ENCODE assay signal across 15 cellular contexts in the genomic region with DNA sequence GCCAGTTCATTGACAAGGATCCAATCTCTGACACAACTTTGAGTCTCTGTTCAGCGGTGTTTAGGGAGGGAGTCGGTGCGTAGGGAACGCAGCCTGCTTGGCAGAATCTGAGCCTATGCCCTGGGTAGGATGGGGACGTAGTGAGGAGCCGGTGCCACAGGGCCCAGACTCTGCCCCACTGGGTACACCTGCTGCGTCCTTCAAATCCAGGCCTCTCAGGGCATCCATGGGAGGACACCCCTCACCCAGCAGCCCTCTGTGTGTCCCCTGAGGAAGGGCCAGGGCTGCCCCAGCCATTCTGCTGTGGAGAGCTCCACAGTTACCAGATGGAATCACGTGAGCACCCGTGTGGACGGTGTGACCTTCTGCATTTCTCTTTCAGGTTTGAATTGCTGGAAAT.
DNase-seq lines count a peak whose midpoint lies in the region; ATAC-seq and TF ChIP-seq lines count a peak whose summit lies in the region.
"Had no signal": no experiment of that assay in that cellular context is flagged by ENCODE, and none has a peak within 500 bp of the region (broad histone marks: within the 10 kb centered on the region; RNA-seq: fewer than 3 reads in every experiment).

No MANE protein-coding gene starts in this region.

- H3K27me3 ChIP-seq in neuronal stem cell (ENCODE audit: control insufficient read depth in 3 of 3, insufficient read depth in 3 of 3, low read depth in 1 of 3, low read length in 3 of 3), result no peaks in the 10 kb centered on the region

- no peak overlapping the region for H4K91ac ChIP-seq in neuronal stem cell (ENCODE audit: low read depth, low read length, poor library complexity)

- H2BK15ac ChIP-seq in neuronal stem cell (ENCODE audit: low read length), result no peak overlapping the region

- H2AFZ ChIP-seq in neuronal stem cell (ENCODE audit: low read length), result no peak overlapping the region
- H2AFZ ChIP-seq: GM23338 had no signal

- no peak overlapping the region for H3K4me2 ChIP-seq in neuronal stem cell (ENCODE audit: insufficient read depth, low read length, poor library complexity, severe bottlenecking)
- H3K4me2 ChIP-seq: GM23338 had no signal

- H2BK12ac ChIP-seq in neuronal stem cell (ENCODE audit: low read length), result no peak overlapping the region

- H3K27me3 Mint-ChIP-seq in progenitor cell of endocrine pancreas, result no peaks in the 10 kb centered on the region
- no peaks in the 10 kb centered on the region for H3K27me3 Mint-ChIP-seq in stimulated activated naive B cell treated with anti-CD40 and anti-IgM and Interleukin-4, amounts not matched to agents 10 μg/mL and 1 μg/mL and 100 μg/mL, for 72 hours
- H3K27me3 Mint-ChIP-seq: CD4-positive, CD25-positive, alpha-beta regulatory T cell had no signal

- peak overlapping the region; percentile 14 for H3K27ac Mint-ChIP-seq in progenitor cell of endocrine pancreas
- peak overlapping the region; percentile 25 for H3K27ac Mint-ChIP-seq in stimulated activated naive B cell treated with anti-CD40 and anti-IgM and Interleukin-4, amounts not matched to agents 10 μg/mL and 1 μg/mL and 100 μg/mL, for 72 hours
- H3K27ac Mint-ChIP-seq: CD4-positive, CD25-positive, alpha-beta regulatory T cell; CD8-positive, alpha-beta T cell; GM23338 had no signal

- H3K27ac ChIP-seq in neuronal stem cell (replicated peaks; ENCODE audit: low read length), result no peak overlapping the region
- H3K27ac ChIP-seq: C4-2B had no signal

- no peak overlapping the region for H2AK5ac ChIP-seq in neuronal stem cell (ENCODE audit: low read depth, low read length)

- DNase-seq in neuronal stem cell (ENCODE audit: low spot score) (no peak), progenitor cell of endocrine pancreas (ENCODE audit: low spot score, unreplicated experiment) (no peak), HK-2 (ENCODE audit: unreplicated experiment) (no peak), DMS 273 treated with DMSO at 0.1 percent for 48 hours (lab: John Stamatoyannopoulos, UW) (no peak), cardiac septum (ENCODE audit: low spot score) (no peak)
- DNase-seq in stimulated activated naive B cell treated with anti-CD40 and anti-IgM and Interleukin-4, amounts not matched to agents 10 μg/mL and 1 μg/mL and 100 μg/mL, for 72 hours, result no peak
- DNase-seq: Calu3; CD4-positive, CD25-positive, alpha-beta regulatory T cell; CD8-positive, alpha-beta T cell; DMS153; DND-41; H9 had no signal

- peaks cover 0 to 8% of the 10 kb centered on the region in 2 donors for H3K9me3 ChIP-seq in neuronal stem cell (replicated peaks in 1 of 2; ENCODE audit: control insufficient read depth in 2 of 2, insufficient read depth in 1 of 2, low read depth in 1 of 2, low read length in 2 of 2)

- peaks cover 41% of the 10 kb centered on the region for H3K36me3 Mint-ChIP-seq in progenitor cell of endocrine pancreas (ENCODE audit: insufficient read depth)
- peaks cover 75 to 76% of the 10 kb centered on the region in 2 donors for H3K36me3 Mint-ChIP-seq in stimulated activated naive B cell treated with anti-CD40 and anti-IgM and Interleukin-4, amounts not matched to agents 10 μg/mL and 1 μg/mL and 100 μg/mL, for 72 hours

- H2BK120ac ChIP-seq in neuronal stem cell (ENCODE audit: low read depth, low read length), result no peak overlapping the region

- no peak overlapping the region for H3K14ac ChIP-seq in neuronal stem cell (ENCODE audit: low read length)

- no peaks in the 10 kb centered on the region for H3K9me3 Mint-ChIP-seq in progenitor cell of endocrine pancreas (ENCODE audit: low read depth)
- H3K9me3 Mint-ChIP-seq in stimulated activated naive B cell treated with anti-CD40 and anti-IgM and Interleukin-4, amounts not matched to agents 10 μg/mL and 1 μg/mL and 100 μg/mL, for 72 hours, result no peaks in the 10 kb centered on the region
- H3K9me3 Mint-ChIP-seq: CD4-positive, CD25-positive, alpha-beta regulatory T cell; CD8-positive, alpha-beta T cell; GM23338; H9 had no signal

- H3K18ac ChIP-seq in neuronal stem cell (ENCODE audit: low read length), result no peak overlapping the region

- no peaks in the 10 kb centered on the region for H3K79me1 ChIP-seq in neuronal stem cell (ENCODE audit: low read depth, low read length)

- H3K4me3 ChIP-seq in neuronal stem cell (ENCODE audit: low read length in 2 of 2), result no peak overlapping the region
- H3K4me3 ChIP-seq: GM23338 had no signal

- TF ChIP-seq CTCF in progenitor cell of endocrine pancreas (IDR thresholded peaks at IDR 0.05; ENCODE audit: unreplicated experiment), result no peak

- peak overlapping the region; percentile 31 for H3K9ac ChIP-seq in neuronal stem cell (ENCODE audit: low read depth, low read length, poor library complexity)

- ATAC-seq in stimulated activated naive B cell treated with anti-CD40 and anti-IgM and Interleukin-4, amounts not matched to agents 10 μg/mL and 1 μg/mL and 100 μg/mL, for 72 hours (replicated peaks), result no peak
- ATAC-seq: CD8-positive, alpha-beta T cell; GM23338; HCT116 had no signal

- no peak overlapping the region for H3K4me3 Mint-ChIP-seq in progenitor cell of endocrine pancreas (ENCODE audit: low read depth)
- H3K4me3 Mint-ChIP-seq in stimulated activated naive B cell treated with anti-CD40 and anti-IgM and Interleukin-4, amounts not matched to agents 10 μg/mL and 1 μg/mL and 100 μg/mL, for 72 hours, result no peak overlapping the region
- H3K4me3 Mint-ChIP-seq: CD4-positive, CD25-positive, alpha-beta regulatory T cell; CD8-positive, alpha-beta T cell; GM23338; H9 had no signal

- no peak overlapping the region for H3K4ac ChIP-seq in neuronal stem cell (ENCODE audit: low read length)

- H3K36me3 ChIP-seq in neuronal stem cell (replicated peaks in 1 of 2; ENCODE audit: control insufficient read depth in 2 of 2, insufficient read depth in 2 of 2, low read length in 2 of 2), result peaks cover 66 to 69% of the 10 kb centered on the region in 2 donors

- H3K4me1 ChIP-seq in neuronal stem cell (ENCODE audit: control insufficient read depth in 2 of 2, insufficient read depth in 1 of 2, low read depth in 1 of 2, low read length in 2 of 2), result no peaks in the 10 kb centered on the region

- no peaks in the 10 kb centered on the region for H3K4me1 Mint-ChIP-seq in progenitor cell of endocrine pancreas (ENCODE audit: low read depth)
- peaks cover 0 to 2% of the 10 kb centered on the region in 2 donors for H3K4me1 Mint-ChIP-seq in stimulated activated naive B cell treated with anti-CD40 and anti-IgM and Interleukin-4, amounts not matched to agents 10 μg/mL and 1 μg/mL and 100 μg/mL, for 72 hours
- H3K4me1 Mint-ChIP-seq: CD4-positive, CD25-positive, alpha-beta regulatory T cell; H9 had no signal

- H3K23ac ChIP-seq in neuronal stem cell (ENCODE audit: low read depth, low read length, poor library complexity), result no peak overlapping the region

- no CpG with 5 or more reads among the region's 10 CpGs for WGBS in neuronal stem cell (ENCODE audit: extremely low coverage in 2 of 2, insufficient read length in 2 of 2, insufficient replicate concordance in 1 of 2), 2 donors

- intact Hi-C loops in cardiac septum (cut with DNase I), result no loop called here

- H2BK5ac ChIP-seq in neuronal stem cell (ENCODE audit: low read length), result no peak overlapping the region

- no peak overlapping the region for H4K8ac ChIP-seq in neuronal stem cell (ENCODE audit: low read depth, low read length)
